In the genomic region with DNA sequence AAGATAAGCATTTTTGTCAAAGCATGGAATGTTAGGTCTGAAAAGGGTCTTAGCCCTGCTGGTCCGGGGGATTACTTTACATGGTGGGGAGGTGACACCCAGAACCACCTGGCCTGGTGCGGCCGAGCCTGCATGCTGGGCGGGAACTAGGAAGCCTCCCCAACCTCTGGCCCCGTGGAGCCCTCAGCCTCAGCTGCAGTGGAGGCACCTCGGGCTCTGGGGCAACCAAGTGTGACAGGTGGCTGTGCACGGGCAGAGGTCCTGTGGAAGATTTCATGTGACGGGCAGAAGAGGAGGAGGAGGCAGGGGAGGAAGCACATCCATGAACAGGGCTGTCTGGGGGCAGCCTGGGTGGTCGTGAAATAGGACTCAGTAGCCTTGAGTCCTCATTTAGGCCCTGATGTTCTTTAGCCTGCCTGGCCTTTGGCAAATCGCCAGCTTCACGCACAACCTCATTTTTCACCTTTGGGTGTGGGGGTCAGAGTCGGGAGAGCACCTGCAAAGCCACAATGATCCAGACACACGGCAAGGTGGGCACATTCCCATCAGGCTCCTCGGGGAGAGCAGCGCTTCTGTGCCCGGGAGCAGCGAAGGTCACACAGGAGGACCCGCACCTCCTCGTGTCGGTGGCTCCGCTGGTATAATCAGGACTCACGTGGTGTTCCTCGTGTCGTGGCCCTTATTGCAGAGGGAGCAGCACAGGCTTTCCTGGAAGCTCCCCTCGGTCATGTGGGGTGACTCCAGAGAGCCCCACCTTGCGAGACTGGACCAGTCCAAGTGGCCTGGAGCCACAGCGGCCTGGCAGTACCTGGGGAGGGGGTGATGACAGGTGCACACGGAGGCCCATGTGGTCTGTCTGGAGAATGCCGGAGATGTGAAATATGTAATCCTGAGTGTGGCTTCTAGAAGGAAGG, we compare ENCODE assay signal across 22 cellular contexts. TPM values are rescaled to one million over a fixed set of nuclear protein-coding genes. Genes with fewer than 3 reads are reported as not detected.
DNase-seq lines count a peak whose midpoint lies in the region; ATAC-seq, FAIRE-seq and TF ChIP-seq lines count a peak whose summit lies in the region.
"Had no signal": no experiment of that assay in that cellular context is flagged by ENCODE, and none has a peak within 500 bp of the region (broad histone marks: within the 10 kb centered on the region; RNA-seq: fewer than 3 reads in every experiment).

No MANE protein-coding gene starts in this region.

- no peak for TF ChIP-seq RAD21 in K562 (CRISPR knock-in tag; conservative IDR thresholded peaks at IDR 0.05 in 1 of 2, IDR thresholded peaks at IDR 0.05 in 1 of 2)

- in situ Hi-C loops in K562 (cut with MboI), result no loop called here

- no peaks in the 10 kb centered on the region for H3K9me1 ChIP-seq in K562 (ENCODE audit: control insufficient read depth, insufficient read depth, low read length)

- H3K27me3 Mint-ChIP-seq in activated naive CD8-positive, alpha-beta T cell treated with anti-CD3 and anti-CD28 coated beads, Interleukin-2, amount 10 ng/mL, durations not matched to agents 7 days and 5 days, result no peaks in the 10 kb centered on the region
- H3K27me3 Mint-ChIP-seq in activated naive CD8-positive, alpha-beta T cell treated with anti-CD3 and anti-CD28 coated beads, Interleukin-2, amount 50 U/mL, for 24 hours, result no peaks in the 10 kb centered on the region
- H3K27me3 Mint-ChIP-seq: CD4-positive, CD25-positive, alpha-beta regulatory T cell had no signal

- H3K9me3 Mint-ChIP-seq in activated naive CD8-positive, alpha-beta T cell treated with anti-CD3 and anti-CD28 coated beads, Interleukin-2, amount 10 ng/mL, durations not matched to agents 7 days and 5 days, result no peaks in the 10 kb centered on the region
- no peaks in the 10 kb centered on the region for H3K9me3 Mint-ChIP-seq in activated naive CD8-positive, alpha-beta T cell treated with anti-CD3 and anti-CD28 coated beads, Interleukin-2, amount 50 U/mL, for 24 hours
- H3K9me3 Mint-ChIP-seq: CD4-positive, CD25-positive, alpha-beta regulatory T cell had no signal

- TF ChIP-seq EP300 in K562 (IDR thresholded peaks at IDR 0.05; ENCODE audit: low read length), result no peak
- no peak for TF ChIP-seq EP300 in stomach (IDR thresholded peaks at IDR 0.05)

- no peak for TF ChIP-seq CTCF in K562 (IDR thresholded peaks at IDR 0.05 in 2 of 3, conservative IDR thresholded peaks at IDR 0.05 in 1 of 3; ENCODE audit: insufficient read depth in 2 of 3, low read depth in 1 of 3, low read length in 3 of 3)
- TF ChIP-seq CTCF in kidney (IDR thresholded peaks at IDR 0.05; ENCODE audit: borderline replicate concordance, extremely low read depth, insufficient read depth), result no peak
- TF ChIP-seq CTCF in stomach (IDR thresholded peaks at IDR 0.05), result no peak

- H4K20me1 ChIP-seq in K562 (replicated peaks; ENCODE audit: control insufficient read depth, insufficient read depth, low read length), result 0 out of 2 replicates have a peak, but pooled peaks cover 4% of the 10 kb centered on the region

- no peaks in the 10 kb centered on the region for H3K9me3 ChIP-seq in K562 (replicated peaks; ENCODE audit: control insufficient read depth, insufficient read depth, low read depth, low read length)
- H3K9me3 ChIP-seq in kidney (ENCODE audit: control insufficient read depth in 1 of 2, low read length in 2 of 2), result no peaks in the 10 kb centered on the region
- H3K9me3 ChIP-seq in stomach, result no peaks in the 10 kb centered on the region
- H3K9me3 ChIP-seq: BE2C, Caco-2 had no signal

- no TSS peak for BruUV-seq in K562 (replicated peaks; lab: Mats Ljungman, UMichigan)

- no peaks in the 10 kb centered on the region for H3K79me2 ChIP-seq in K562 (ENCODE audit: control insufficient read depth, insufficient read depth, low read length)

- H3K4me1 Mint-ChIP-seq in activated naive CD8-positive, alpha-beta T cell treated with anti-CD3 and anti-CD28 coated beads, Interleukin-2, amount 10 ng/mL, durations not matched to agents 7 days and 5 days, result peaks cover 16% of the 10 kb centered on the region
- H3K4me1 Mint-ChIP-seq in activated naive CD8-positive, alpha-beta T cell treated with anti-CD3 and anti-CD28 coated beads, Interleukin-2, amount 50 U/mL, for 24 hours, result no peaks in the 10 kb centered on the region

- no peak overlapping the region for H3K4me3 Mint-ChIP-seq in activated naive CD8-positive, alpha-beta T cell treated with anti-CD3 and anti-CD28 coated beads, Interleukin-2, amount 10 ng/mL, durations not matched to agents 7 days and 5 days
- H3K4me3 Mint-ChIP-seq in activated naive CD8-positive, alpha-beta T cell treated with anti-CD3 and anti-CD28 coated beads, Interleukin-2, amount 50 U/mL, for 24 hours, result no peak overlapping the region
- H3K4me3 Mint-ChIP-seq: CD4-positive, CD25-positive, alpha-beta regulatory T cell had no signal

- intact Hi-C loops in K562 (cut with micrococcal nuclease), result no loop called here
- intact Hi-C loops in kidney (cut with DNase I), result no loop called here
- intact Hi-C loops in stomach (cut with DNase I; ENCODE audit: low total_unique reads), result no loop called here

- TF ChIP-seq POLR2A in K562 (conservative IDR thresholded peaks at IDR 0.05) (no peak), stomach (IDR thresholded peaks at IDR 0.05) (no peak)

- no peak for ATAC-seq in activated naive CD8-positive, alpha-beta T cell treated with anti-CD3 and anti-CD28 coated beads, Interleukin-2, amount 10 ng/mL, durations not matched to agents 7 days and 5 days (ENCODE audit: low read depth)
- ATAC-seq in activated naive CD8-positive, alpha-beta T cell treated with anti-CD3 and anti-CD28 coated beads, Interleukin-2, amount 50 U/mL, for 24 hours, result no peak
- ATAC-seq in K562, result no peak
- no peak for ATAC-seq in GM21529 (IDR thresholded peaks at IDR 0.05; ENCODE audit: unreplicated experiment)
- no peak for ATAC-seq in GM21526 (IDR thresholded peaks at IDR 0.05; ENCODE audit: low FRiP score, unreplicated experiment)
- ATAC-seq in GM21381 (IDR thresholded peaks at IDR 0.05; ENCODE audit: unreplicated experiment), result no peak

- no peak for FAIRE-seq in K562 (lab: Jason Lieb, UNC)
- no peak for FAIRE-seq in kidney (lab: Jason Lieb, UNC)
- FAIRE-seq: A204.1, H1 had no signal

- POLR2A ChIA-PET in activated naive CD8-positive, alpha-beta T cell treated with anti-CD3 and anti-CD28 coated beads, Interleukin-2, amount 10 ng/mL, durations not matched to agents 7 days and 5 days (lab: Charles Lee), result no interaction called here
- POLR2A ChIA-PET in K562 (lab: Yijun Ruan, JAX), result no interaction called here

- no peak for DNase-seq in activated naive CD8-positive, alpha-beta T cell treated with anti-CD3 and anti-CD28 coated beads, Interleukin-2, amount 10 ng/mL, durations not matched to agents 7 days and 5 days
- DNase-seq in activated naive CD8-positive, alpha-beta T cell treated with anti-CD3 and anti-CD28 coated beads, Interleukin-2, amount 50 U/mL, for 24 hours, result no peak
- DNase-seq in K562 (ENCODE audit: extremely low read depth in 1 of 4, low spot score in 3 of 4) (no peak), kidney (peak; percentile 67), stomach (peak; percentile 24)
- DNase-seq: BE2C; Caco-2; CD4-positive, CD25-positive, alpha-beta regulatory T cell; GF-D8; MV-4-11; NCI-H187; NCI-H345; NCI-H524 treated with DMSO at 0.1 percent for 48 hours; PC-9; SIG-M5 had no signal

- peaks cover 26% of the 10 kb centered on the region for H3K36me3 Mint-ChIP-seq in activated naive CD8-positive, alpha-beta T cell treated with anti-CD3 and anti-CD28 coated beads, Interleukin-2, amount 10 ng/mL, durations not matched to agents 7 days and 5 days
- H3K36me3 Mint-ChIP-seq in activated naive CD8-positive, alpha-beta T cell treated with anti-CD3 and anti-CD28 coated beads, Interleukin-2, amount 50 U/mL, for 24 hours (ENCODE audit: low read depth), result peaks cover 55% of the 10 kb centered on the region

- H3K27ac ChIP-seq in K562 (ENCODE audit: extremely low read depth, low read depth, low read length) (no peak overlapping the region), kidney (ENCODE audit: low read depth in 2 of 2, low read length in 2 of 2) (no peak overlapping the region), stomach (no peak overlapping the region)
- H3K27ac ChIP-seq: KMS-11, PC-9, RWPE1 had no signal

- H3K4me3 ChIP-seq in K562, result no peak overlapping the region
- H3K4me3 ChIP-seq in kidney (ENCODE audit: low read length in 2 of 2), result no peak overlapping the region
- H3K4me3 ChIP-seq in stomach, result no peak overlapping the region
- H3K4me3 ChIP-seq: PC-9 had no signal

- CTCF ChIA-PET in K562 (lab: Yijun Ruan, JAX; ENCODE audit: low intra/inter-chr PET ratio), result no interaction called here

- no peaks in the 10 kb centered on the region for H3K27me3 ChIP-seq in K562 (ENCODE audit: control insufficient read depth in 2 of 2, insufficient read depth in 2 of 2, low read length in 2 of 2)
- no peaks in the 10 kb centered on the region for H3K27me3 ChIP-seq in stomach
- H3K27me3 ChIP-seq: BE2C had no signal

- H3K4me2 ChIP-seq in K562 (ENCODE audit: insufficient read depth, low read length), result no peak overlapping the region
- H3K4me2 ChIP-seq: KMS-11, PC-9 had no signal

- WGBS in K562 (ENCODE audit: insufficient coverage, low coverage, missing lambda C conversion rate), result 93% methylated on average over 14 of the region's 29 CpGs
- WGBS in stomach, 5 donors, result 78 to 88% (median 83%) methylated on average over 25 to 29 of the region's 29 CpGs

- no peak overlapping the region; a peak in 1 of 4 replicates for H3K9ac ChIP-seq in K562 (ENCODE audit: insufficient read depth in 1 of 2, low read depth in 2 of 2, low read length in 2 of 2)
- H3K9ac ChIP-seq in kidney (ENCODE audit: low read length in 2 of 2), result no peak overlapping the region
- H3K9ac ChIP-seq: KMS-11 had no signal

- H3K36me3 ChIP-seq in K562 (ENCODE audit: control insufficient read depth, insufficient read depth, low read length) (peaks cover 86% of the 10 kb centered on the region; the same call in 2 of the 3 replicates), kidney (ENCODE audit: control insufficient read depth in 1 of 2, insufficient read depth in 2 of 2, low read length in 2 of 2) (peaks cover 41 to 65% of the 10 kb centered on the region in 2 donors), stomach (peaks cover 69 to 100% (median 98%) of the 10 kb centered on the region in 4 donors)
- H3K36me3 ChIP-seq: BE2C had no signal

- H3K4me1 ChIP-seq in K562 (replicated peaks in 1 of 2; ENCODE audit: control insufficient read depth in 2 of 2, insufficient read depth in 2 of 2, low read length in 2 of 2), result peaks cover 8 to 16% of the 10 kb centered on the region in 2 experiments; a peak in 4 of 5 replicates
- peaks cover 0 to 9% of the 10 kb centered on the region in 2 donors for H3K4me1 ChIP-seq in kidney (ENCODE audit: control insufficient read depth in 1 of 2, insufficient read depth in 1 of 2, low read depth in 1 of 2, low read length in 2 of 2)
- peaks cover 33 to 67% (median 40%) of the 10 kb centered on the region in 4 donors for H3K4me1 ChIP-seq in stomach
- H3K4me1 ChIP-seq: BE2C had no signal

- peak overlapping the region; percentile 51 for H3K27ac Mint-ChIP-seq in activated naive CD8-positive, alpha-beta T cell treated with anti-CD3 and anti-CD28 coated beads, Interleukin-2, amount 10 ng/mL, durations not matched to agents 7 days and 5 days
- H3K27ac Mint-ChIP-seq in activated naive CD8-positive, alpha-beta T cell treated with anti-CD3 and anti-CD28 coated beads, Interleukin-2, amount 50 U/mL, for 24 hours, result no peak overlapping the region

- H2AFZ ChIP-seq in K562 (ENCODE audit: low read depth, low read length), result no peak overlapping the region
- H2AFZ ChIP-seq: PC-9 had no signal

RNA-seq across cellular contexts. Expression of gene CNDP2, which starts 13.9 kb away (rescaled TPM):
- total RNA-seq in activated naive CD8-positive, alpha-beta T cell treated with anti-CD3 and anti-CD28 coated beads, Interleukin-2, amount 10 ng/mL, durations not matched to agents 7 days and 5 days, result 100 to 1,000 TPM; 147 to 148 TPM
- 72.3 and 123 TPM in 2 replicates for total RNA-seq in K562 (2011; cell fraction: chromatin; rRNA removed; ENCODE audit: low replicate concordance)
- total RNA-seq in K562 (2011; cell fraction: nucleolus; rRNA removed), result 62.8 and 69.9 TPM in 2 replicates
- total RNA-seq in K562 (2011; cell fraction: nucleoplasm; rRNA removed), result 64.1 and 69.2 TPM in 2 replicates
- total RNA-seq in K562 (2014; rRNA removed) (62.8 and 79.1 TPM in 2 replicates), K562 (2014; rRNA removed; fragmentation: Illumina TruSeq; extraction: Trizol) (38.9 and 39.5 TPM in 2 replicates), K562 (2015; rRNA removed; fragmentation: Illumina TruSeq; extraction: Trizol) (43.4 and 43.7 TPM in 2 replicates), K562 (2021) (96.3 and 102 TPM in 2 replicates), kidney (740 TPM), stomach (100 to 1,000 TPM in 4 of 5 donors, 10 to 100 TPM in 1; 12.8 to 204 (median 115) TPM)
- polyA plus RNA-seq in K562 (2011; rRNA removed) (47.4 and 49.8 TPM in 2 replicates), K562 (2014; fragmentation: Illumina TruSeq; extraction: Trizol) (104 and 128 TPM in 2 replicates), K562 (2014; fragmentation: Nextera tagmentation; extraction: Ambion mirVana) (10 to 100 TPM; 34.1 to 53.8 TPM), K562 (2014; rRNA removed) (73.6 and 83.6 TPM in 2 replicates), kidney (ENCODE audit: insufficient read depth, low read depth, low replicate concordance) (499 TPM), stomach (100 to 1,000 TPM in 2 of 3 donors, 10 to 100 TPM in 1; 87.5 to 132 (median 110) TPM)
- 47.1 and 50.4 TPM in 2 replicates for polyA plus RNA-seq in K562 (2011; cell fraction: cytosol; rRNA removed)
- polyA plus RNA-seq in K562 (2011; cell fraction: nucleus; rRNA removed), result 40.2 and 59.5 TPM in 2 replicates
- polyA plus RNA-seq in K562 (2012), result 98.6 and 99.2 TPM in 2 replicates
- polyA minus RNA-seq in K562 (2011; rRNA and poly(A)+ RNA removed), result 65.9 and 85.4 TPM in 2 replicates
- 52.9 and 55.1 TPM in 2 replicates for polyA minus RNA-seq in K562 (2011; cell fraction: cytosol; rRNA and poly(A)+ RNA removed)
- polyA minus RNA-seq in K562 (2011; cell fraction: nucleus; rRNA and poly(A)+ RNA removed), result 27.5 and 40.2 TPM in 2 replicates

RNA-seq across cellular contexts. Expression of gene CNDP1, which starts 24.2 kb away (rescaled TPM):
- total RNA-seq in activated naive CD8-positive, alpha-beta T cell treated with anti-CD3 and anti-CD28 coated beads, Interleukin-2, amount 10 ng/mL, durations not matched to agents 7 days and 5 days, result not detected
- not detected in 2 replicates for total RNA-seq in K562 (2011; cell fraction: chromatin; rRNA removed; ENCODE audit: low replicate concordance)
- not detected in 2 replicates for total RNA-seq in K562 (2011; cell fraction: nucleolus; rRNA removed)
- total RNA-seq in K562 (2011; cell fraction: nucleoplasm; rRNA removed), result not detected in 2 replicates
- total RNA-seq in K562 (2014; rRNA removed) (not detected in 2 replicates), K562 (2014; rRNA removed; fragmentation: Illumina TruSeq; extraction: Trizol) (not detected in 2 replicates), K562 (2015; rRNA removed; fragmentation: Illumina TruSeq; extraction: Trizol) (not detected in 2 replicates), K562 (2021) (not detected in 2 replicates), kidney (1.4 TPM), stomach (under 1 TPM in 1 of 5 donors, not detected in 4; 0.72 TPM)
- polyA plus RNA-seq in K562 (2011; rRNA removed) (not detected in 2 replicates), K562 (2014; fragmentation: Illumina TruSeq; extraction: Trizol) (not detected in 2 replicates), K562 (2014; fragmentation: Nextera tagmentation; extraction: Ambion mirVana) (not detected), K562 (2014; rRNA removed) (not detected in 2 replicates), kidney (ENCODE audit: insufficient read depth, low read depth, low replicate concordance) (2.9 TPM), stomach (under 1 TPM in 2 of 3 donors, not detected in 1; 0.13 to 0.50 TPM)
- polyA plus RNA-seq in K562 (2011; cell fraction: cytosol; rRNA removed), result not detected in 2 replicates
- 0.03 TPM in 1 of 2 replicates, not detected in the other for polyA plus RNA-seq in K562 (2011; cell fraction: nucleus; rRNA removed)
- polyA plus RNA-seq in K562 (2012), result not detected in 2 replicates
- 0.12 TPM in 1 of 2 replicates, not detected in the other for polyA minus RNA-seq in K562 (2011; rRNA and poly(A)+ RNA removed)
- not detected in 2 replicates for polyA minus RNA-seq in K562 (2011; cell fraction: cytosol; rRNA and poly(A)+ RNA removed)
- polyA minus RNA-seq in K562 (2011; cell fraction: nucleus; rRNA and poly(A)+ RNA removed), result not detected in 2 replicates
- total RNA-seq: H1, PC-9 had no signal
- polyA plus RNA-seq: CD4-positive, CD25-positive, alpha-beta regulatory T cell had no signal

RNA-seq across cellular contexts. Expression of gene DIPK1C, which starts 53.0 kb away (rescaled TPM):
- not detected for total RNA-seq in activated naive CD8-positive, alpha-beta T cell treated with anti-CD3 and anti-CD28 coated beads, Interleukin-2, amount 10 ng/mL, durations not matched to agents 7 days and 5 days
- total RNA-seq in K562 (2011; cell fraction: chromatin; rRNA removed; ENCODE audit: low replicate concordance), result 0.21 TPM in 1 of 2 replicates, not detected in the other
- total RNA-seq in K562 (2011; cell fraction: nucleolus; rRNA removed), result 0.33 and 0.39 TPM in 2 replicates
- total RNA-seq in K562 (2011; cell fraction: nucleoplasm; rRNA removed), result not detected in 2 replicates
- 0.05 and 0.08 TPM in 2 replicates for total RNA-seq in K562 (2014; rRNA removed)
- 0.15 and 0.16 TPM in 2 replicates for total RNA-seq in K562 (2014; rRNA removed; fragmentation: Illumina TruSeq; extraction: Trizol)
- total RNA-seq in K562 (2015; rRNA removed; fragmentation: Illumina TruSeq; extraction: Trizol), result 0.04 TPM in 2 replicates
- 0.07 and 0.16 TPM in 2 replicates for total RNA-seq in K562 (2021)
- 0.15 and 1.2 TPM in 2 replicates for polyA plus RNA-seq in K562 (2011; rRNA removed)
- polyA plus RNA-seq in K562 (2011; cell fraction: cytosol; rRNA removed), result 0.24 and 1.4 TPM in 2 replicates
- polyA plus RNA-seq in K562 (2011; cell fraction: nucleus; rRNA removed), result 0.35 TPM in 1 of 2 replicates, not detected in the other
- 0.13 and 0.83 TPM in 2 replicates for polyA plus RNA-seq in K562 (2012)
- 0.10 and 0.15 TPM in 2 replicates for polyA plus RNA-seq in K562 (2014; fragmentation: Illumina TruSeq; extraction: Trizol)
- polyA plus RNA-seq in K562 (2014; fragmentation: Nextera tagmentation; extraction: Ambion mirVana), result not detected
- 0.16 and 0.32 TPM in 2 replicates for polyA plus RNA-seq in K562 (2014; rRNA removed)
- polyA minus RNA-seq in K562 (2011; rRNA and poly(A)+ RNA removed), result 0.21 and 4.0 TPM in 2 replicates
- not detected in 2 replicates for polyA minus RNA-seq in K562 (2011; cell fraction: cytosol; rRNA and poly(A)+ RNA removed)
- 0.33 TPM in 1 of 2 replicates, not detected in the other for polyA minus RNA-seq in K562 (2011; cell fraction: nucleus; rRNA and poly(A)+ RNA removed)
- 0.09 TPM for total RNA-seq in kidney
- polyA plus RNA-seq in kidney (ENCODE audit: insufficient read depth, low read depth, low replicate concordance), result not detected
- total RNA-seq in stomach, result 1 to 10 TPM in 2 of 5 donors, not detected in 3; 1.8 to 2.3 TPM
- polyA plus RNA-seq in stomach, result 1 to 10 TPM in 2 of 3 donors, under 1 TPM in 1; 0.55 to 2.3 (median 1.8) TPM
- total RNA-seq: Caco-2; CD4-positive, CD25-positive, alpha-beta regulatory T cell; H1; PC-9 had no signal
- polyA plus RNA-seq: CD4-positive, CD25-positive, alpha-beta regulatory T cell had no signal

Comparison
In these comparisons a context has a peak if more than half of its experiments do, and no peak if none do; other contexts are left out.
1. DNase-seq: peak in kidney (single experiment) and stomach (single experiment); none in activated naive CD8-positive, alpha-beta T cell treated with anti-CD3 and anti-CD28 coated beads, Interleukin-2, amount 10 ng/mL, durations not matched to agents 7 days and 5 days (single experiment), activated naive CD8-positive, alpha-beta T cell treated with anti-CD3 and anti-CD28 coated beads, Interleukin-2, amount 50 U/mL, for 24 hours (single experiment) and K562 (0 of 4).